In the genomic region with DNA sequence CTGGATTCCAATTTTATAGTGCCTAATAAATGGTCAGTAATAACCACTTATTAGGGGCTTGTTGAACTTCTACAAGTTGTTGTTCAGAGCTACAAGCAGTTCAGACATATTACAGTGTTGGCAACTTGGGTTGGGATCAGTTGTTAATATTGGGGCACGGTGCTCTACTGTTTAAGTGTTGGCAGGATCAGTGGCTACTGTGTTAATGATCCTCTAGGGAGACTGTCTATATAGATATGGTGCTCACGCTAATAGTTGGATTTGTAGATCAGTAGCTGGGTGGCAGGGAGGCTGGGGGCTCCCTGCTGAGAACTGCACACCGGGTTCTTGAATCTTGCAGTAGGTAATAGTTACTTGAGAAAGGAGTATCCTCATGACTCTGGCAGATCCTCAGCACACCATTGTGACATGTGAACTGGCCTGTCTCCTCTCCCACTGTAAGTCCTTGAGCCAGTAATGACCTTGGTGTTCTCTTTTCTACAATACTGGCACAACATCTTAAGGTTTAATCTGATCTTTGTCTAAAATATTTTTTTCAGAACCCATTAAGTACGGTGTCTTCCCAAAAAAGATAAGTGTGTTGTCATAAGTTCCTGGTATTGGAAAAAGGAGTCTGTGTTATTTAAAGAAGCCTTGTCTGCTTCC, we compare ENCODE assay signal across 33 cellular contexts.
"Had no signal": no experiment of that assay in that cellular context is flagged by ENCODE, and none has a peak within 500 bp of the region (broad histone marks: within the 10 kb centered on the region; RNA-seq: fewer than 3 reads in every experiment).

No MANE protein-coding gene starts in this region.

- H3K4me2 ChIP-seq: neural progenitor cell had no signal

- H3K4me1 ChIP-seq: colonic mucosa, neural progenitor cell, upper lobe of left lung, vagina had no signal

- H3K36me3 Mint-ChIP-seq: mesothelial cell of epicardium, naive B cell had no signal

- H3K27me3 Mint-ChIP-seq: activated CD4-positive, alpha-beta T cell treated with anti-CD3 and anti-CD28 coated beads, Interleukin-2, amount 10 ng/mL, durations not matched to agents 7 days and 5 days; activated CD8-positive, alpha-beta T cell treated with anti-CD3 and anti-CD28 coated beads for 36 hours; activated naive CD4-positive, alpha-beta T cell treated with anti-CD3 and anti-CD28 coated beads, Interleukin-2, amount 50 U/mL, for 24 hours; activated naive CD8-positive, alpha-beta T cell treated with anti-CD3 and anti-CD28 coated beads, Interleukin-2, amount 50 U/mL, for 24 hours; activated T-helper 17 cell treated with anti-CD3 and anti-CD28 coated beads, Interleukin-2, amount 50 U/mL, for 72 hours; naive B cell had no signal

- H3K27ac ChIP-seq: colonic mucosa, dorsolateral prefrontal cortex, gastroesophageal sphincter, neural progenitor cell, skin epidermis, thoracic aorta, upper lobe of left lung, vagina had no signal

- H3K4me3 Mint-ChIP-seq: activated CD4-positive, alpha-beta T cell treated with anti-CD3 and anti-CD28 coated beads, Interleukin-2, amount 10 ng/mL, durations not matched to agents 7 days and 5 days; activated CD8-positive, alpha-beta T cell treated with anti-CD3 and anti-CD28 coated beads for 36 hours; activated naive CD4-positive, alpha-beta T cell treated with anti-CD3 and anti-CD28 coated beads, Interleukin-2, amount 50 U/mL, for 24 hours; activated naive CD8-positive, alpha-beta T cell treated with anti-CD3 and anti-CD28 coated beads, Interleukin-2, amount 50 U/mL, for 24 hours; activated T-cell treated with anti-CD3 and anti-CD28 coated beads, Interleukin-2, amount 50 U/mL, for 4 hours; activated T-helper 17 cell treated with anti-CD3 and anti-CD28 coated beads, Interleukin-2, amount 50 U/mL, for 72 hours; mesothelial cell of epicardium; naive B cell; neural progenitor cell; WTC11 had no signal

- H3K4me3 ChIP-seq: colonic mucosa, dorsolateral prefrontal cortex, gastroesophageal sphincter, neural progenitor cell, skin epidermis, thoracic aorta, upper lobe of left lung, vagina had no signal

- H3K27ac Mint-ChIP-seq: activated CD4-positive, alpha-beta T cell treated with anti-CD3 and anti-CD28 coated beads, Interleukin-2, amount 10 ng/mL, durations not matched to agents 7 days and 5 days; activated CD8-positive, alpha-beta T cell treated with anti-CD3 and anti-CD28 coated beads for 36 hours; activated naive CD4-positive, alpha-beta T cell treated with anti-CD3 and anti-CD28 coated beads, Interleukin-2, amount 50 U/mL, for 24 hours; activated naive CD8-positive, alpha-beta T cell treated with anti-CD3 and anti-CD28 coated beads, Interleukin-2, amount 50 U/mL, for 24 hours; activated T-helper 17 cell treated with anti-CD3 and anti-CD28 coated beads, Interleukin-2, amount 50 U/mL, for 72 hours; mesothelial cell of epicardium; neural progenitor cell; WTC11 had no signal

- ATAC-seq: activated CD8-positive, alpha-beta T cell treated with anti-CD3 and anti-CD28 coated beads for 36 hours; activated naive CD8-positive, alpha-beta T cell treated with anti-CD3 and anti-CD28 coated beads, Interleukin-2, amount 50 U/mL, for 24 hours; activated T-cell treated with anti-CD3 and anti-CD28 coated beads, Interleukin-2, amount 50 U/mL, for 4 hours; activated T-helper 17 cell treated with anti-CD3 and anti-CD28 coated beads, Interleukin-2, amount 50 U/mL, for 72 hours; gastroesophageal sphincter; left colon; sciatic nerve; stimulated activated naive CD8-positive, alpha-beta T cell treated with anti-CD3 and anti-CD28 coated beads, Interleukin-15, Interleukin-2, amounts not matched to agents 100 U/mL and 50 U/mL, for 24 hours; WTC11 had no signal

- H3K27me3 ChIP-seq: colonic mucosa, gastroesophageal sphincter, neural progenitor cell, upper lobe of left lung, vagina had no signal

- H3K9me3 ChIP-seq: colonic mucosa, gastroesophageal sphincter, thoracic aorta, upper lobe of left lung, vagina had no signal

- H3K4me1 Mint-ChIP-seq: neural progenitor cell had no signal

- DNase-seq: activated CD4-positive, alpha-beta T cell treated with anti-CD3 and anti-CD28 coated beads for 1 hour; activated CD4-positive, alpha-beta T cell treated with anti-CD3 and anti-CD28 coated beads, Interleukin-2, amount 10 ng/mL, durations not matched to agents 7 days and 5 days; activated CD8-positive, alpha-beta T cell treated with anti-CD3 and anti-CD28 coated beads for 36 hours; activated naive CD8-positive, alpha-beta T cell treated with anti-CD3 and anti-CD28 coated beads, Interleukin-2, amount 50 U/mL, for 24 hours; activated T-cell treated with anti-CD3 and anti-CD28 coated beads, Interleukin-2, amount 50 U/mL, for 4 hours; cerebellar nuclear complex; colonic mucosa; dorsolateral prefrontal cortex; effector memory CD4-positive, alpha-beta T cell; erythroblast; head of caudate nucleus; hippocampal formation; kidney; left colon; naive B cell; occipital lobe; posterior cingulate gyrus; stimulated activated CD4-positive, alpha-beta T cell treated with anti-CD3 and anti-CD28 coated beads, Interleukin-12 subunit alpha, Interleukin-12 subunit beta, amount 100 ng/mL, for 4 hours; stimulated activated CD4-positive, alpha-beta T cell treated with anti-CD3 and anti-CD28 coated beads, Interleukin-4, amount 100 ng/mL, for 1 hour; stimulated activated naive CD8-positive, alpha-beta T cell treated with anti-CD3 and anti-CD28 coated beads, Interleukin-15, Interleukin-2, amounts not matched to agents 100 U/mL and 50 U/mL, for 24 hours; T-helper 1 cell; T-helper 9 cell; upper lobe of left lung had no signal

- H2AFZ ChIP-seq: neural progenitor cell had no signal

- H3K36me3 ChIP-seq: colonic mucosa, gastroesophageal sphincter, neural progenitor cell, thoracic aorta, upper lobe of left lung, vagina had no signal

- H3K9ac ChIP-seq: neural progenitor cell had no signal

- H3K9me3 Mint-ChIP-seq: activated CD4-positive, alpha-beta T cell treated with anti-CD3 and anti-CD28 coated beads, Interleukin-2, amount 10 ng/mL, durations not matched to agents 7 days and 5 days; activated CD8-positive, alpha-beta T cell treated with anti-CD3 and anti-CD28 coated beads for 36 hours; activated naive CD4-positive, alpha-beta T cell treated with anti-CD3 and anti-CD28 coated beads, Interleukin-2, amount 50 U/mL, for 24 hours; activated naive CD8-positive, alpha-beta T cell treated with anti-CD3 and anti-CD28 coated beads, Interleukin-2, amount 50 U/mL, for 24 hours; activated T-cell treated with anti-CD3 and anti-CD28 coated beads, Interleukin-2, amount 50 U/mL, for 4 hours; activated T-helper 17 cell treated with anti-CD3 and anti-CD28 coated beads, Interleukin-2, amount 50 U/mL, for 72 hours; naive B cell; neural progenitor cell; WTC11 had no signal
